Comparison of ENCODE assay signal across 15 cellular contexts in genomic region chr7:27709137-27710075, GRCh38. TPM values are rescaled to one million over a fixed set of nuclear protein-coding genes. Genes with fewer than 3 reads are reported as not detected.
DNase-seq lines count a peak whose midpoint lies in the region; ATAC-seq, FAIRE-seq and TF ChIP-seq lines count a peak whose summit lies in the region.
"Had no signal": no experiment of that assay in that cellular context is flagged by ENCODE, and none has a peak within 500 bp of the region (broad histone marks: within the 10 kb centered on the region; RNA-seq: fewer than 3 reads in every experiment).

No MANE protein-coding gene starts in this region.

- no peak overlapping the region for H3K4me3 Mint-ChIP-seq in astrocyte (ENCODE audit: unreplicated experiment)

- H3K9ac ChIP-seq in astrocyte (ENCODE audit: low read length), result no peak overlapping the region

- no peaks in the 10 kb centered on the region for H3K9me3 Mint-ChIP-seq in astrocyte (ENCODE audit: unreplicated experiment)

- CTCF ChIA-PET in HEK293 (lab: Yijun Ruan, JAX), result interaction anchor here (0.6 kb wide), 1 partner anchor 194 kb away, joined by 4 read pairs; no protein-coding TSS in a partner anchor
- CTCF ChIA-PET in A673 (lab: Charles Lee), result no interaction called here

- no peaks in the 10 kb centered on the region for H3K36me3 Mint-ChIP-seq in astrocyte (ENCODE audit: low read depth, unreplicated experiment)

- no peak overlapping the region for H3K27ac Mint-ChIP-seq in astrocyte (ENCODE audit: unreplicated experiment)

- no peak overlapping the region for H2AFZ ChIP-seq in astrocyte (ENCODE audit: low read depth, low read length)

- no peaks in the 10 kb centered on the region for H4K20me1 ChIP-seq in astrocyte (ENCODE audit: insufficient read depth, low read length)

- TF ChIP-seq CTCF in HEK293 (tag by site-specific recombination; IDR thresholded peaks at IDR 0.05) (no peak), astrocyte (IDR thresholded peaks at IDR 0.05; ENCODE audit: insufficient read depth, low read depth, low read length) (no peak), A673 (conservative IDR thresholded peaks at IDR 0.05; ENCODE audit: low read depth, low read length) (no peak)

- ATAC-seq in HG03439 (IDR thresholded peaks at IDR 0.05; ENCODE audit: unreplicated experiment), result no peak

- peak; percentile 29 for FAIRE-seq in astrocyte (lab: Jason Lieb, UNC)
- FAIRE-seq: GM18507, TTC549 had no signal

- H3K27ac ChIP-seq in HEK293 (ENCODE audit: extremely low read depth, low read depth, low read length), result no peak overlapping the region
- H3K27ac ChIP-seq in astrocyte (ENCODE audit: low read depth, low read length), result no peak overlapping the region
- H3K27ac ChIP-seq in A673 (ENCODE audit: low read depth, low read length, poor library complexity, severe bottlenecking), result no peak overlapping the region
- H3K27ac ChIP-seq: heart left ventricle, psoas muscle had no signal

- H3K79me2 ChIP-seq in astrocyte (ENCODE audit: insufficient read depth, low read length), result no peaks in the 10 kb centered on the region

- peak overlapping the region; percentile 59 for H3K4me2 ChIP-seq in astrocyte (ENCODE audit: low read length)

- H3K27me3 ChIP-seq in astrocyte (ENCODE audit: insufficient read depth, low read length), result no peaks in the 10 kb centered on the region
- no peaks in the 10 kb centered on the region for H3K27me3 ChIP-seq in A673 (replicated peaks; ENCODE audit: insufficient read depth, low read depth, low read length, poor library complexity)
- H3K27me3 ChIP-seq: heart left ventricle had no signal

- H3K9me3 ChIP-seq in HEK293 (ENCODE audit: control insufficient read depth, insufficient read depth, low read depth, low read length), result no peaks in the 10 kb centered on the region
- H3K9me3 ChIP-seq in astrocyte (ENCODE audit: insufficient read depth, low read depth, low read length), result no peaks in the 10 kb centered on the region
- no peaks in the 10 kb centered on the region for H3K9me3 ChIP-seq in A673 (ENCODE audit: low read depth, low read length, poor library complexity, severe bottlenecking)
- H3K9me3 ChIP-seq: heart left ventricle, psoas muscle had no signal

- no TSS peak for BruUV-seq in A673 (replicated peaks; lab: Mats Ljungman, UMichigan)

- no peaks in the 10 kb centered on the region for H3K27me3 Mint-ChIP-seq in astrocyte (ENCODE audit: low read depth, unreplicated experiment)

- DNase-seq in AG08396 (ENCODE audit: low spot score) (peak; percentile 41), astrocyte (ENCODE audit: low read depth) (peak; percentile 65), left kidney (ENCODE audit: low read depth, low spot score) (peak; percentile 6), DMS 273 treated with DMSO at 0.1 percent for 48 hours (lab: John Stamatoyannopoulos, UW) (no peak), A673 (ENCODE audit: low spot score) (no peak), SKM-1 (lab: John Stamatoyannopoulos, UW; ENCODE audit: unreplicated experiment) (no peak)
- DNase-seq: activated T-cell treated with anti-CD3 and anti-CD28 coated beads, Interleukin-2, amount 50 U/mL, for 48 hours; heart left ventricle; NCI-H2081 treated with DMSO at 0.1 percent for 48 hours; psoas muscle had no signal

- POLR2A ChIA-PET in HEK293 (lab: Yijun Ruan, JAX) (interaction anchor here (0.6 kb wide), 1 partner anchor 31 kb away, joined by 3 read pairs; no protein-coding TSS in a partner anchor), A673 (lab: Charles Lee; ENCODE audit: low non-redundant PET) (no interaction called here)

- intact Hi-C loops in A673 (cut with micrococcal nuclease; ENCODE audit: unreplicated experiment), result no loop called here

- H3K4me1 ChIP-seq in HEK293 (ENCODE audit: control insufficient read depth, insufficient read depth, low read length) (no peaks in the 10 kb centered on the region), astrocyte (ENCODE audit: insufficient read depth, low read length) (peaks cover 11% of the 10 kb centered on the region), A673 (ENCODE audit: insufficient read depth, low read length, poor library complexity, severe bottlenecking) (no peaks in the 10 kb centered on the region)

- no peaks in the 10 kb centered on the region for H3K36me3 ChIP-seq in HEK293 (ENCODE audit: control insufficient read depth in 2 of 2, insufficient read depth in 1 of 2, low read length in 2 of 2)
- H3K36me3 ChIP-seq in astrocyte (ENCODE audit: insufficient read depth, low read length), result no peaks in the 10 kb centered on the region
- H3K36me3 ChIP-seq in A673 (ENCODE audit: insufficient read depth, low read length, poor library complexity, severe bottlenecking), result no peaks in the 10 kb centered on the region
- H3K36me3 ChIP-seq: heart left ventricle had no signal

- H3K4me3 ChIP-seq in HEK293 (ENCODE audit: low read depth, low read length), result no peak overlapping the region
- no peak overlapping the region for H3K4me3 ChIP-seq in astrocyte (ENCODE audit: insufficient read depth, low read depth, low read length)
- H3K4me3 ChIP-seq in A673 (ENCODE audit: low read depth, low read length, poor library complexity, severe bottlenecking), result no peak overlapping the region
- H3K4me3 ChIP-seq: heart left ventricle, lung, psoas muscle had no signal

- H3K4me1 Mint-ChIP-seq in astrocyte (ENCODE audit: low read depth, unreplicated experiment), result no peaks in the 10 kb centered on the region

TF ChIP-seq in HEK293, 187 proteins besides CTCF, POLR2A, EP300 and RAD21:
- TF ChIP-seq SCRT2 (tag by site-specific recombination; IDR thresholded peaks at IDR 0.05) (peak; percentile 77), OVOL3 (tag by site-specific recombination; IDR thresholded peaks at IDR 0.05) (no peak), SCRT1 (tag by site-specific recombination; IDR thresholded peaks at IDR 0.05; ENCODE audit: borderline replicate concordance) (peak; percentile 60), TRIM28 (IDR thresholded peaks at IDR 0.05; ENCODE audit: borderline replicate concordance, low read length) (no peak)
TF ChIP-seq in HEK293: peak in this region for 2.

RNA-seq across cellular contexts. Expression of gene TAX1BP1, which starts 30.6 kb away (rescaled TPM):
- total RNA-seq in astrocyte, result 127 and 133 TPM in 2 replicates
- total RNA-seq in A673 (2021), result 54.0 and 59.7 TPM in 2 replicates

RNA-seq across cellular contexts. Expression of gene HIBADH, which starts 46.7 kb away (rescaled TPM):
- total RNA-seq in astrocyte, result 21.9 and 23.9 TPM in 2 replicates
- total RNA-seq in A673 (2021), result 10.2 and 17.1 TPM in 2 replicates

Comparison
In these comparisons a context has a peak if more than half of its experiments do, and no peak if none do; other contexts are left out.
1. DNase-seq: peak in AG08396 (single experiment), astrocyte (single experiment) and left kidney (single experiment); none in DMS 273 treated with DMSO at 0.1 percent for 48 hours (single experiment), A673 (single experiment) and SKM-1 (single experiment).